In the genomic region with DNA sequence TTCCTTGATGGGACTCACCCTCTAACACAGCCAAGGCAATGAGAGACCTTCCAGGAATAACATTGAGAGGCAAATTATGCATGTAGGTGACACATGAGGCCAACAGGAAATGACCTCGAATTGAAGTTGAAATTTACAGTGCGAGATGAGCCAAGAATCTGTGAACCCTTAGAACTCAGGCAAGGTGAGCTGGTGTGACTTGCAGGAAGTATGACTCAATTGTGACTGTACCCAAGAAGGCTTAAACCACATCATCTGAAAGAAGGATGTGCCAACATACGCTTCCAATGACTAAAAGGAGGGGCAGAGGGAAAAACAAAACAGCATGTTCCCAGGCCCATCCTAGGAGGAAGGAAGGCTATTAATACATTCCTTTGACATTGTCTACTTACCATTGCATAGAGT, we compare ENCODE assay signal across 8 cellular contexts. TPM values are rescaled to one million over a fixed set of nuclear protein-coding genes. Genes with fewer than 3 reads are reported as not detected.
A peak's percentile ranks its signal among the peaks of the same experiment; 100 is the strongest.
DNase-seq lines count a peak whose midpoint lies in the region; ATAC-seq and TF ChIP-seq lines count a peak whose summit lies in the region.

No MANE protein-coding gene starts in this region.

- intact Hi-C loops in left lung (cut with DNase I) (no loop called here), transverse colon (cut with DNase I; ENCODE audit: low total_unique reads) (no loop called here)

- H3K36me3 Mint-ChIP-seq in activated naive CD8-positive, alpha-beta T cell treated with anti-CD3 and anti-CD28 coated beads, Interleukin-2, amount 50 U/mL, for 24 hours (ENCODE audit: low read depth), result peaks cover 10% of the 10 kb centered on the region

- peak; percentile 62 for TF ChIP-seq EP300 in transverse colon (IDR thresholded peaks at IDR 0.05; ENCODE audit: low read depth)

- no peaks in the 10 kb centered on the region for H3K9me3 Mint-ChIP-seq in activated naive CD8-positive, alpha-beta T cell treated with anti-CD3 and anti-CD28 coated beads, Interleukin-2, amount 50 U/mL, for 24 hours

- no peaks in the 10 kb centered on the region for H3K27me3 Mint-ChIP-seq in activated naive CD8-positive, alpha-beta T cell treated with anti-CD3 and anti-CD28 coated beads, Interleukin-2, amount 50 U/mL, for 24 hours

- H3K4me3 Mint-ChIP-seq in activated naive CD8-positive, alpha-beta T cell treated with anti-CD3 and anti-CD28 coated beads, Interleukin-2, amount 50 U/mL, for 24 hours, result peak overlapping the region; percentile 34

- no peaks in the 10 kb centered on the region for H3K36me3 ChIP-seq in Peyer's patch
- H3K36me3 ChIP-seq in left lung, result no peaks in the 10 kb centered on the region
- H3K36me3 ChIP-seq in transverse colon, result no peaks in the 10 kb centered on the region

- in situ Hi-C loops in transverse colon (cut with MboI; ENCODE audit: low pct_ligation_motif_present in 1 of 4, low pct_unique_long_range_greater_than_20kb in 1 of 4, low sequenced_read_pairs in 3 of 4), result no loop called here

- peak overlapping the region; percentile 62 to 94 (median 80) for H3K27ac ChIP-seq in Peyer's patch
- peak overlapping the region in 1 of 2 donors; percentile 79 for H3K27ac ChIP-seq in left lung
- peak overlapping the region; percentile 83 to 91 (median 85) for H3K27ac ChIP-seq in transverse colon

- DNase-seq in Peyer's patch, result peak in 1 of 3 donors; percentile 77
- peak; percentile 36 for DNase-seq in activated naive CD8-positive, alpha-beta T cell treated with anti-CD3 and anti-CD28 coated beads, Interleukin-2, amount 50 U/mL, for 24 hours
- no peak for DNase-seq in left lung
- peak; percentile 43 for DNase-seq in transverse colon
- no peak for DNase-seq in NCI-H2107 treated with DMSO at 0.1 percent for 48 hours (lab: John Stamatoyannopoulos, UW; ENCODE audit: unreplicated experiment)
- DNase-seq in DMS114 treated with DMSO at 0.1 percent for 48 hours (lab: John Stamatoyannopoulos, UW; ENCODE audit: unreplicated experiment), result no peak

- H3K27ac Mint-ChIP-seq in activated naive CD8-positive, alpha-beta T cell treated with anti-CD3 and anti-CD28 coated beads, Interleukin-2, amount 50 U/mL, for 24 hours, result peak overlapping the region; percentile 86

- H3K27me3 ChIP-seq in Peyer's patch, result no peaks in the 10 kb centered on the region
- no peaks in the 10 kb centered on the region for H3K27me3 ChIP-seq in left lung
- H3K27me3 ChIP-seq in transverse colon, result no peaks in the 10 kb centered on the region

- TF ChIP-seq POLR2A in Peyer's patch (IDR thresholded peaks at IDR 0.05) (no peak), transverse colon (IDR thresholded peaks at IDR 0.05) (peak; percentile 30)

- H3K4me3 ChIP-seq in Peyer's patch (no peak overlapping the region), left lung (no peak overlapping the region), transverse colon (no peak overlapping the region)

- ATAC-seq in GM21423 (IDR thresholded peaks at IDR 0.05; ENCODE audit: unreplicated experiment) (peak; percentile 42), left lung (peak; percentile 82), GM18861 (IDR thresholded peaks at IDR 0.05; ENCODE audit: unreplicated experiment) (no peak)
- peak; percentile 99 for ATAC-seq in activated naive CD8-positive, alpha-beta T cell treated with anti-CD3 and anti-CD28 coated beads, Interleukin-2, amount 50 U/mL, for 24 hours

- peak in 1 of 6 experiments; percentile 12 for TF ChIP-seq CTCF in Peyer's patch (IDR thresholded peaks at IDR 0.05)
- no peak for TF ChIP-seq CTCF in left lung (IDR thresholded peaks at IDR 0.05)
- TF ChIP-seq CTCF in transverse colon (IDR thresholded peaks at IDR 0.05), result no peak

- peaks cover 0 to 27% (median 7%) of the 10 kb centered on the region in 4 donors for H3K4me1 ChIP-seq in Peyer's patch
- H3K4me1 ChIP-seq in left lung, result peaks cover 0 to 26% of the 10 kb centered on the region in 2 donors
- peaks cover 7 to 45% (median 22%) of the 10 kb centered on the region in 4 donors for H3K4me1 ChIP-seq in transverse colon

- peaks cover 83% of the 10 kb centered on the region for H3K4me1 Mint-ChIP-seq in activated naive CD8-positive, alpha-beta T cell treated with anti-CD3 and anti-CD28 coated beads, Interleukin-2, amount 50 U/mL, for 24 hours

- 17 to 18% methylated on average over 2 to 3 of the region's 3 CpGs for WGBS in transverse colon (ENCODE audit: low coverage in 1 of 2), 2 donors

- H3K9me3 ChIP-seq in Peyer's patch (no peaks in the 10 kb centered on the region), left lung (no peaks in the 10 kb centered on the region), transverse colon (no peaks in the 10 kb centered on the region)

RNA-seq across cellular contexts. Expression of a gene that starts 44.8 kb away (rescaled TPM):
- 10 to 100 TPM in 1 of 4 donors, 1 to 10 TPM in 3; 1.9 to 12.4 (median 5.2) TPM for total RNA-seq in Peyer's patch
- total RNA-seq in left lung, result 10 to 100 TPM; 13.7 to 21.9 TPM
- 10 to 100 TPM in 1 of 4 donors, 1 to 10 TPM in 3; 1.6 to 10.3 (median 4.0) TPM for total RNA-seq in transverse colon

RNA-seq across cellular contexts. Expression of a gene that starts 55.5 kb away (rescaled TPM):
- total RNA-seq in Peyer's patch (10 to 100 TPM; 15.2 to 23.1 (median 17.1) TPM), left lung (10 to 100 TPM; 40.0 to 56.6 TPM), transverse colon (10 to 100 TPM in 2 of 4 donors, 1 to 10 TPM in 2; 7.2 to 25.2 (median 12.5) TPM)

Comparison
In these comparisons a context has a peak if more than half of its experiments do, and no peak if none do; other contexts are left out.
1. DNase-seq: peak in activated naive CD8-positive, alpha-beta T cell treated with anti-CD3 and anti-CD28 coated beads, Interleukin-2, amount 50 U/mL, for 24 hours (single experiment) and transverse colon (single experiment); none in left lung (0 of 2), NCI-H2107 treated with DMSO at 0.1 percent for 48 hours (single experiment) and DMS114 treated with DMSO at 0.1 percent for 48 hours (single experiment).